21 cellular contexts compared by ENCODE assay signal in genomic region chr17:65479282-65479681, GRCh38.
"Had no signal": no experiment of that assay in that cellular context is flagged by ENCODE, and none has a peak within 500 bp of the region (broad histone marks: within the 10 kb centered on the region; RNA-seq: fewer than 3 reads in every experiment).

No MANE protein-coding gene starts in this region.

- ATAC-seq: effector memory CD8-positive, alpha-beta T cell; foreskin keratinocyte; heart right ventricle; left cardiac atrium; lower lobe of right lung had no signal

- H3K27ac ChIP-seq: colonic mucosa, esophagus muscularis mucosa, foreskin keratinocyte, heart right ventricle, left ventricle myocardium inferior, lower lobe of right lung had no signal

- H3K4me3 ChIP-seq: colonic mucosa, esophagus muscularis mucosa, heart right ventricle, left ventricle myocardium inferior, lower lobe of right lung had no signal

- H3K4me1 ChIP-seq: colonic mucosa, esophagus muscularis mucosa, foreskin keratinocyte, heart right ventricle, lower lobe of right lung had no signal

- FAIRE-seq: endometrium, frontal cortex, islet of Langerhans, keratinocyte had no signal

- H3K27ac Mint-ChIP-seq: dendritic cell treated with granulocyte-macrophage colony-stimulating factor and Interleukin-4, amounts not matched to agents 40 ng/mL and 50 ng/mL, for 4 days; effector memory CD8-positive, alpha-beta T cell; endodermal cell had no signal

- H3K27me3 Mint-ChIP-seq: dendritic cell treated with granulocyte-macrophage colony-stimulating factor and Interleukin-4, amounts not matched to agents 40 ng/mL and 50 ng/mL, for 4 days had no signal

- H3K36me3 ChIP-seq: colonic mucosa, esophagus muscularis mucosa, heart right ventricle, left ventricle myocardium inferior, lower lobe of right lung had no signal

- H3K27me3 ChIP-seq: colonic mucosa, esophagus muscularis mucosa, foreskin keratinocyte, heart right ventricle had no signal

- H3K9me3 ChIP-seq: colonic mucosa, esophagus muscularis mucosa, heart right ventricle, left ventricle myocardium inferior, lower lobe of right lung had no signal

- DNase-seq: colonic mucosa; cortex of kidney; effector CD8-positive, alpha-beta T cell; effector memory CD8-positive, alpha-beta T cell; endodermal cell; foreskin keratinocyte; glutamatergic neuron; head of caudate nucleus; heart right ventricle; hippocampal formation; left cardiac atrium; left ventricle myocardium inferior; lower lobe of right lung; mesenchymal stem cell; midbrain had no signal

- H3K9me3 Mint-ChIP-seq: effector memory CD8-positive, alpha-beta T cell had no signal

- H3K4me3 Mint-ChIP-seq: dendritic cell treated with granulocyte-macrophage colony-stimulating factor and Interleukin-4, amounts not matched to agents 40 ng/mL and 50 ng/mL, for 4 days; effector memory CD8-positive, alpha-beta T cell; endodermal cell had no signal
